Comparison of ENCODE assay signal across 15 cellular contexts in the genomic region with DNA sequence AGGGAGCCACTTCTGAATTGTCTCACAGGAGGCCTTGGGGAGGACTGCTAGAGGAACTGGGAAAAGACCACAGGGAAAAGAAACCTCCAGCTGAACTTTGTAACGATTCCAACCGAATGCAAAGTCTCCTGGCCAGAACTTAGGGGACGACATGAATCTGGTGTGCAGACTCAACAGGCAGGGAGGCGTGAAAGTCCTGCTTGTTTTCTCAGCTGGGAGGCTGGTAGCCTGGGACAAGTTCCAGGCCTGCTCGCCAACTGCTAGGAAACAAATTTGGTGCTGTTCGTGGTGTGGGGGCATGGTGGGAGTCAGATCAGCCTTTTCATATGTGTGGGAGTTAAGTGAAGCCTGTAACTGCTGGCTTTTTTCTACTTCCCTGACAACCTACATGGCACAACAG.
A peak's percentile ranks its signal among the peaks of the same experiment; 100 is the strongest.
DNase-seq lines count a peak whose midpoint lies in the region; ATAC-seq and TF ChIP-seq lines count a peak whose summit lies in the region.
"Had no signal": no experiment of that assay in that cellular context is flagged by ENCODE, and none has a peak within 500 bp of the region (broad histone marks: within the 10 kb centered on the region; RNA-seq: fewer than 3 reads in every experiment).

No MANE protein-coding gene starts in this region.

- H3K9me3 ChIP-seq in SK-N-MC (ENCODE audit: low read depth, low read length) = no peaks in the 10 kb centered on the region
- no peaks in the 10 kb centered on the region for H3K9me3 ChIP-seq in CD8-positive, alpha-beta memory T cell (ENCODE audit: low read length)

- no peak overlapping the region for H3K27ac ChIP-seq in GM23338 (ENCODE audit: low read depth)
- no peak overlapping the region for H3K27ac ChIP-seq in SK-N-MC
- no peak overlapping the region for H3K27ac ChIP-seq in CD8-positive, alpha-beta memory T cell (ENCODE audit: low read depth, low read length)

- H3K9ac ChIP-seq in SK-N-MC (ENCODE audit: insufficient read length) = no peak overlapping the region

- TF ChIP-seq CTCF in GM23338 (conservative IDR thresholded peaks at IDR 0.05; ENCODE audit: low read depth in 2 of 2) (no peak), kidney epithelial cell (IDR thresholded peaks at IDR 0.05; ENCODE audit: insufficient read depth, low read length, poor library complexity, severe bottlenecking) (no peak)

- no peak overlapping the region for H3K4me3 ChIP-seq in GM23338
- H3K4me3 ChIP-seq in SK-N-MC = peak overlapping the region; percentile 31
- no peak overlapping the region for H3K4me3 ChIP-seq in kidney epithelial cell (ENCODE audit: low read depth, low read length)
- no peak overlapping the region for H3K4me3 ChIP-seq in CD8-positive, alpha-beta memory T cell (ENCODE audit: low read length)

- H2AFZ ChIP-seq in GM23338 = peak overlapping the region; percentile 43; the same call in 1 of the 2 replicates

- H3K36me3 ChIP-seq in GM23338 (ENCODE audit: insufficient read depth) (no peaks in the 10 kb centered on the region), SK-N-MC (ENCODE audit: insufficient read depth, low read length) (no peaks in the 10 kb centered on the region), kidney epithelial cell (ENCODE audit: control insufficient read depth, insufficient read depth, low read length) (no peaks in the 10 kb centered on the region)
- no peaks in the 10 kb centered on the region for H3K36me3 ChIP-seq in CD8-positive, alpha-beta memory T cell (ENCODE audit: insufficient read depth, low read length)

- no peak overlapping the region for H3K4me2 ChIP-seq in GM23338

- no peaks in the 10 kb centered on the region for H4K20me1 ChIP-seq in GM23338 (replicated peaks; ENCODE audit: insufficient read depth)

- H3K4me1 Mint-ChIP-seq in GM23338 = no peaks in the 10 kb centered on the region
- H3K4me1 Mint-ChIP-seq in CD8-positive, alpha-beta memory T cell = no peaks in the 10 kb centered on the region
- H3K4me1 Mint-ChIP-seq: CD4-positive, CD25-positive, alpha-beta regulatory T cell had no signal

- CTCF ChIA-PET in CD8-positive, alpha-beta memory T cell (lab: Charles Lee) = interaction anchor here (0.6 kb wide), 1 partner anchor 132 kb away, joined by 3 read pairs; no protein-coding TSS in a partner anchor

- H3K27me3 ChIP-seq in GM23338 (ENCODE audit: insufficient read depth) (no peaks in the 10 kb centered on the region), kidney epithelial cell (ENCODE audit: control insufficient read depth, insufficient read depth, low read length) (no peaks in the 10 kb centered on the region)
- H3K27me3 ChIP-seq in CD8-positive, alpha-beta memory T cell (ENCODE audit: insufficient read depth, low read length, poor library complexity, severe bottlenecking) = no peaks in the 10 kb centered on the region

- no peak for ATAC-seq in GM23338
- ATAC-seq in GM21529 (IDR thresholded peaks at IDR 0.05; ENCODE audit: unreplicated experiment) = no peak
- ATAC-seq: Panc1, Right ventricle myocardium inferior had no signal

- H3K79me2 ChIP-seq in GM23338 (replicated peaks; ENCODE audit: insufficient read depth) = no peaks in the 10 kb centered on the region

- H3K9me3 Mint-ChIP-seq in GM23338 = peaks cover 4% of the 10 kb centered on the region
- H3K9me3 Mint-ChIP-seq in CD8-positive, alpha-beta memory T cell = peaks cover 11 to 32% (median 24%) of the 10 kb centered on the region in 5 donors

- no peaks in the 10 kb centered on the region for H3F3A ChIP-seq in GM23338 (replicated peaks; ENCODE audit: low read depth)

- no peaks in the 10 kb centered on the region for H3K9me2 ChIP-seq in GM23338 (ENCODE audit: insufficient read depth)

- H3K36me3 Mint-ChIP-seq in GM23338 (ENCODE audit: low read depth) = no peaks in the 10 kb centered on the region; the same call in 2 of the 3 replicates
- H3K36me3 Mint-ChIP-seq in CD8-positive, alpha-beta memory T cell = no peaks in the 10 kb centered on the region

- no peak for DNase-seq in GM23338 (ENCODE audit: low spot score)
- DNase-seq in SK-N-MC (ENCODE audit: low read depth, low spot score) = no peak
- DNase-seq in kidney epithelial cell (ENCODE audit: low read depth) = peak; percentile 2
- DNase-seq in retina = peak; percentile 16
- DNase-seq in NCI-H524 (lab: John Stamatoyannopoulos, UW) = no peak
- DNase-seq in CD8-positive, alpha-beta memory T cell = no peak
- DNase-seq: CD4-positive, CD25-positive, alpha-beta regulatory T cell; DMS53; H9; Kasumi-1; NCI-H187; NCI-H774 had no signal

- POLR2A ChIA-PET in CD8-positive, alpha-beta memory T cell (lab: Charles Lee) = no interaction called here

- H3K27ac Mint-ChIP-seq in GM23338 = no peak overlapping the region
- no peak overlapping the region for H3K27ac Mint-ChIP-seq in CD8-positive, alpha-beta memory T cell
- H3K27ac Mint-ChIP-seq: CD4-positive, CD25-positive, alpha-beta regulatory T cell had no signal

- no peaks in the 10 kb centered on the region for H3K4me1 ChIP-seq in GM23338 (ENCODE audit: insufficient read depth)
- no peaks in the 10 kb centered on the region for H3K4me1 ChIP-seq in CD8-positive, alpha-beta memory T cell (ENCODE audit: insufficient read depth, low read length)

- H3K4me3 Mint-ChIP-seq in GM23338 = no peak overlapping the region
- no peak overlapping the region for H3K4me3 Mint-ChIP-seq in CD8-positive, alpha-beta memory T cell
- H3K4me3 Mint-ChIP-seq: CD4-positive, CD25-positive, alpha-beta regulatory T cell; H9 had no signal

- H3K27me3 Mint-ChIP-seq in GM23338 (ENCODE audit: insufficient read depth, low read depth, poor library complexity) = no peaks in the 10 kb centered on the region
- no peaks in the 10 kb centered on the region for H3K27me3 Mint-ChIP-seq in CD8-positive, alpha-beta memory T cell
- H3K27me3 Mint-ChIP-seq: CD4-positive, CD25-positive, alpha-beta regulatory T cell had no signal

TF ChIP-seq in GM23338, 12 proteins besides CTCF, POLR2A, EP300 and RAD21 (continues in another document):
- no peak for TF ChIP-seq STAT1 (IDR thresholded peaks at IDR 0.05; ENCODE audit: unreplicated experiment)
- TF ChIP-seq ZNF331 (CRISPR knock-in tag; IDR thresholded peaks at IDR 0.05; ENCODE audit: low read depth) = no peak
- TF ChIP-seq, protein P1, sequence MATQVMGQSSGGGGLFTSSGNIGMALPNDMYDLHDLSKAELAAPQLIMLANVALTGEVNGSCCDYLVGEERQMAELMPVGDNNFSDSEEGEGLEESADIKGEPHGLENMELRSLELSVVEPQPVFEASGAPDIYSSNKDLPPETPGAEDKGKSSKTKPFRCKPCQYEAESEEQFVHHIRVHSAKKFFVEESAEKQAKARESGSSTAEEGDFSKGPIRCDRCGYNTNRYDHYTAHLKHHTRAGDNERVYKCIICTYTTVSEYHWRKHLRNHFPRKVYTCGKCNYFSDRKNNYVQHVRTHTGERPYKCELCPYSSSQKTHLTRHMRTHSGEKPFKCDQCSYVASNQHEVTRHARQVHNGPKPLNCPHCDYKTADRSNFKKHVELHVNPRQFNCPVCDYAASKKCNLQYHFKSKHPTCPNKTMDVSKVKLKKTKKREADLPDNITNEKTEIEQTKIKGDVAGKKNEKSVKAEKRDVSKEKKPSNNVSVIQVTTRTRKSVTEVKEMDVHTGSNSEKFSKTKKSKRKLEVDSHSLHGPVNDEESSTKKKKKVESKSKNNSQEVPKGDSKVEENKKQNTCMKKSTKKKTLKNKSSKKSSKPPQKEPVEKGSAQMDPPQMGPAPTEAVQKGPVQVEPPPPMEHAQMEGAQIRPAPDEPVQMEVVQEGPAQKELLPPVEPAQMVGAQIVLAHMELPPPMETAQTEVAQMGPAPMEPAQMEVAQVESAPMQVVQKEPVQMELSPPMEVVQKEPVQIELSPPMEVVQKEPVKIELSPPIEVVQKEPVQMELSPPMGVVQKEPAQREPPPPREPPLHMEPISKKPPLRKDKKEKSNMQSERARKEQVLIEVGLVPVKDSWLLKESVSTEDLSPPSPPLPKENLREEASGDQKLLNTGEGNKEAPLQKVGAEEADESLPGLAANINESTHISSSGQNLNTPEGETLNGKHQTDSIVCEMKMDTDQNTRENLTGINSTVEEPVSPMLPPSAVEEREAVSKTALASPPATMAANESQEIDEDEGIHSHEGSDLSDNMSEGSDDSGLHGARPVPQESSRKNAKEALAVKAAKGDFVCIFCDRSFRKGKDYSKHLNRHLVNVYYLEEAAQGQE (IDR thresholded peaks at IDR 0.05; ENCODE audit: unreplicated experiment) = no peak

Comparison
In these comparisons a context has a peak if more than half of its experiments do, and no peak if none do; other contexts are left out.
1. DNase-seq: peak in kidney epithelial cell (single experiment) and retina (single experiment); none in GM23338 (single experiment), SK-N-MC (single experiment), NCI-H524 (0 of 2) and CD8-positive, alpha-beta memory T cell (0 of 5).